Comparison of ENCODE assay signal across 1 cellular context in the genomic region with DNA sequence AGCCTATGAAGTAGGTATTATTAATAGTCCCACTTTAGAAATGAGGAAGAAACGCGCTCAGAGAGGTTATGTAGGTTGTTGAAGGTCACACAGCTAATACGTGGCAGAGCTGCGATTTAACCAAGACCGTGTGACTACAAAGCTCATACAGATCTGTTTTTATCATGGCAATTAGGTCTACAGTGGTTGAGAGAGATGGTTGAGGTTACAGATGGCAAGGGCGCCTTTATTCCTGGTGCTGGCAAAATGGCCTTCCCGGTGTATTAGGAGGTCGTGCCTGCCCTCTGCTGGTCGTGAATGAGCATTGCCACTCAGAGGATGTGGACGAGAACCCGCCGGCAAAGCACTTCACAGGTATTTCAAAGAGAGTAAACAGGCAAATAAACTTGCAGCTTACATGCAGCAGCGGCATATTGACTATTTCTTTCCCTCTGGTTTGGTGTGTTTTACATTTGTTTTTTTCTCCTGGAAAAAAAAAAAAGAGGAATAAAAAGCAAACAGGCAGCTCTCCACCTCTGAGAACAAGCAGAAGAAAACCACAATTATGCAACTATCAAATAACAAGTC.
A peak's percentile ranks its signal among the peaks of the same experiment; 100 is the strongest.
TF ChIP-seq lines count a peak whose summit lies in the region.

No MANE protein-coding gene starts in this region.

TF ChIP-seq in HEK293, 187 proteins besides CTCF, POLR2A, EP300 and RAD21 (continued from another document and continues in another):
- TF ChIP-seq, protein P1, sequence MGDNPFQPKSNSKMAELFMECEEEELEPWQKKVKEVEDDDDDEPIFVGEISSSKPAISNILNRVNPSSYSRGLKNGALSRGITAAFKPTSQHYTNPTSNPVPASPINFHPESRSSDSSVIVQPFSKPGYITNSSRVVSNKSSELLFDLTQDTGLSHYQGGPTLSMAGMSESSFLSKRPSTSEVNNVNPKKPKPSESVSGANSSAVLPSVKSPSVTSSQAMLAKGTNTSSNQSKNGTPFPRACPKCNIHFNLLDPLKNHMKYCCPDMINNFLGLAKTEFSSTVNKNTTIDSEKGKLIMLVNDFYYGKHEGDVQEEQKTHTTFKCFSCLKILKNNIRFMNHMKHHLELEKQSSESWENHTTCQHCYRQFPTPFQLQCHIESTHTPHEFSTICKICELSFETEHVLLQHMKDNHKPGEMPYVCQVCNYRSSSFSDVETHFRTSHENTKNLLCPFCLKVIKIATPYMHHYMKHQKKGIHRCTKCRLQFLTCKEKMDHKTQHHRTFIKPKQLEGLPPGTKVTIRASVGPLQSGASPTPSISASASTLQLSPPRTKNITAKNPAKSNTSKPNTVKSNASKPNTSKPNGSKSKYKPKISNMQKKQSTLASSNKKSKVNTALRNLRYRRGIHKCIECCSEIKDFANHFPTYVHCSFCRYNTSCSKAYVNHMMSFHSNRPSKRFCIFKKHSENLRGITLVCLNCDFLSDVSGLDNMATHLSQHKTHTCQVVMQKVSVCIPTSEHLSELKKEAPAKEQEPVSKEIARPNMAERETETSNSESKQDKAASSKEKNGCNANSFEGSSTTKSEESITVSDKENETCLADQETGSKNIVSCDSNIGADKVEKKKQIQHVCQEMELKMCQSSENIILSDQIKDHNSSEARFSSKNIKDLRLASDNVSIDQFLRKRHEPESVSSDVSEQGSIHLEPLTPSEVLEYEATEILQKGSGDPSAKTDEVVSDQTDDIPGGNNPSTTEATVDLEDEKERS (tag by site-specific recombination; IDR thresholded peaks at IDR 0.05) = 0 out of 2 replicates have a peak, but pooled peaks have one; percentile 72
- TF ChIP-seq ZNF121 (tag by site-specific recombination; IDR thresholded peaks at IDR 0.05) = no peak
- TF ChIP-seq, protein P2, sequence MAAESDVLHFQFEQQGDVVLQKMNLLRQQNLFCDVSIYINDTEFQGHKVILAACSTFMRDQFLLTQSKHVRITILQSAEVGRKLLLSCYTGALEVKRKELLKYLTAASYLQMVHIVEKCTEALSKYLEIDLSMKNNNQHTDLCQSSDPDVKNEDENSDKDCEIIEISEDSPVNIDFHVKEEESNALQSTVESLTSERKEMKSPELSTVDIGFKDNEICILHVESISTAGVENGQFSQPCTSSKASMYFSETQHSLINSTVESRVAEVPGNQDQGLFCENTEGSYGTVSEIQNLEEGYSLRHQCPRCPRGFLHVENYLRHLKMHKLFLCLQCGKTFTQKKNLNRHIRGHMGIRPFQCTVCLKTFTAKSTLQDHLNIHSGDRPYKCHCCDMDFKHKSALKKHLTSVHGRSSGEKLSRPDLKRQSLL (tag by site-specific recombination; IDR thresholded peaks at IDR 0.05) = no peak
- TF ChIP-seq, protein P3, sequence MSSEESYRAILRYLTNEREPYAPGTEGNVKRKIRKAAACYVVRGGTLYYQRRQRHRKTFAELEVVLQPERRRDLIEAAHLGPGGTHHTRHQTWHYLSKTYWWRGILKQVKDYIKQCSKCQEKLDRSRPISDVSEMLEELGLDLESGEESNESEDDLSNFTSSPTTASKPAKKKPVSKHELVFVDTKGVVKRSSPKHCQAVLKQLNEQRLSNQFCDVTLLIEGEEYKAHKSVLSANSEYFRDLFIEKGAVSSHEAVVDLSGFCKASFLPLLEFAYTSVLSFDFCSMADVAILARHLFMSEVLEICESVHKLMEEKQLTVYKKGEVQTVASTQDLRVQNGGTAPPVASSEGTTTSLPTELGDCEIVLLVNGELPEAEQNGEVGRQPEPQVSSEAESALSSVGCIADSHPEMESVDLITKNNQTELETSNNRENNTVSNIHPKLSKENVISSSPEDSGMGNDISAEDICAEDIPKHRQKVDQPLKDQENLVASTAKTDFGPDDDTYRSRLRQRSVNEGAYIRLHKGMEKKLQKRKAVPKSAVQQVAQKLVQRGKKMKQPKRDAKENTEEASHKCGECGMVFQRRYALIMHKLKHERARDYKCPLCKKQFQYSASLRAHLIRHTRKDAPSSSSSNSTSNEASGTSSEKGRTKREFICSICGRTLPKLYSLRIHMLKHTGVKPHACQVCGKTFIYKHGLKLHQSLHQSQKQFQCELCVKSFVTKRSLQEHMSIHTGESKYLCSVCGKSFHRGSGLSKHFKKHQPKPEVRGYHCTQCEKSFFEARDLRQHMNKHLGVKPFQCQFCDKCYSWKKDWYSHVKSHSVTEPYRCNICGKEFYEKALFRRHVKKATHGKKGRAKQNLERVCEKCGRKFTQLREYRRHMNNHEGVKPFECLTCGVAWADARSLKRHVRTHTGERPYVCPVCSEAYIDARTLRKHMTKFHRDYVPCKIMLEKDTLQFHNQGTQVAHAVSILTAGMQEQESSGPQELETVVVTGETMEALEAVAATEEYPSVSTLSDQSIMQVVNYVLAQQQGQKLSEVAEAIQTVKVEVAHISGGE (tag by site-specific recombination; conservative IDR thresholded peaks at IDR 0.05; ENCODE audit: low read depth) = no peak
- no peak for TF ChIP-seq ZNF621 (tag by site-specific recombination; IDR thresholded peaks at IDR 0.05)
- no peak for TF ChIP-seq ZNF426 (tag by site-specific recombination; IDR thresholded peaks at IDR 0.05)
- TF ChIP-seq, protein P4, sequence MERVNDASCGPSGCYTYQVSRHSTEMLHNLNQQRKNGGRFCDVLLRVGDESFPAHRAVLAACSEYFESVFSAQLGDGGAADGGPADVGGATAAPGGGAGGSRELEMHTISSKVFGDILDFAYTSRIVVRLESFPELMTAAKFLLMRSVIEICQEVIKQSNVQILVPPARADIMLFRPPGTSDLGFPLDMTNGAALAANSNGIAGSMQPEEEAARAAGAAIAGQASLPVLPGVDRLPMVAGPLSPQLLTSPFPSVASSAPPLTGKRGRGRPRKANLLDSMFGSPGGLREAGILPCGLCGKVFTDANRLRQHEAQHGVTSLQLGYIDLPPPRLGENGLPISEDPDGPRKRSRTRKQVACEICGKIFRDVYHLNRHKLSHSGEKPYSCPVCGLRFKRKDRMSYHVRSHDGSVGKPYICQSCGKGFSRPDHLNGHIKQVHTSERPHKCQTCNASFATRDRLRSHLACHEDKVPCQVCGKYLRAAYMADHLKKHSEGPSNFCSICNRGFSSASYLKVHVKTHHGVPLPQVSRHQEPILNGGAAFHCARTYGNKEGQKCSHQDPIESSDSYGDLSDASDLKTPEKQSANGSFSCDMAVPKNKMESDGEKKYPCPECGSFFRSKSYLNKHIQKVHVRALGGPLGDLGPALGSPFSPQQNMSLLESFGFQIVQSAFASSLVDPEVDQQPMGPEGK (tag by site-specific recombination; IDR thresholded peaks at IDR 0.05) = no peak
- TF ChIP-seq, protein P5, sequence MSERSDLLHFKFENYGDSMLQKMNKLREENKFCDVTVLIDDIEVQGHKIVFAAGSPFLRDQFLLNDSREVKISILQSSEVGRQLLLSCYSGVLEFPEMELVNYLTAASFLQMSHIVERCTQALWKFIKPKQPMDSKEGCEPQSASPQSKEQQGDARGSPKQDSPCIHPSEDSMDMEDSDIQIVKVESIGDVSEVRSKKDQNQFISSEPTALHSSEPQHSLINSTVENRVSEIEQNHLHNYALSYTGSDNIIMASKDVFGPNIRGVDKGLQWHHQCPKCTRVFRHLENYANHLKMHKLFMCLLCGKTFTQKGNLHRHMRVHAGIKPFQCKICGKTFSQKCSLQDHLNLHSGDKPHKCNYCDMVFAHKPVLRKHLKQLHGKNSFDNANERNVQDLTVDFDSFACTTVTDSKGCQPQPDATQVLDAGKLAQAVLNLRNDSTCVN (tag by site-specific recombination; optimal IDR thresholded peaks at IDR 0.05) = peak; percentile 14
- TF ChIP-seq ZNF521 (tag by site-specific recombination; IDR thresholded peaks at IDR 0.05) = no peak
- no peak for TF ChIP-seq ZNF354C (tag by site-specific recombination; IDR thresholded peaks at IDR 0.05; ENCODE audit: borderline replicate concordance, low read depth)
- no peak for TF ChIP-seq ZNF302 (tag by site-specific recombination; IDR thresholded peaks at IDR 0.05; ENCODE audit: low read depth)
- TF ChIP-seq, protein P6, sequence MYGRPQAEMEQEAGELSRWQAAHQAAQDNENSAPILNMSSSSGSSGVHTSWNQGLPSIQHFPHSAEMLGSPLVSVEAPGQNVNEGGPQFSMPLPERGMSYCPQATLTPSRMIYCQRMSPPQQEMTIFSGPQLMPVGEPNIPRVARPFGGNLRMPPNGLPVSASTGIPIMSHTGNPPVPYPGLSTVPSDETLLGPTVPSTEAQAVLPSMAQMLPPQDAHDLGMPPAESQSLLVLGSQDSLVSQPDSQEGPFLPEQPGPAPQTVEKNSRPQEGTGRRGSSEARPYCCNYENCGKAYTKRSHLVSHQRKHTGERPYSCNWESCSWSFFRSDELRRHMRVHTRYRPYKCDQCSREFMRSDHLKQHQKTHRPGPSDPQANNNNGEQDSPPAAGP (tag by site-specific recombination; IDR thresholded peaks at IDR 0.05) = no peak
- TF ChIP-seq ZBTB1 (tag by site-specific recombination; IDR thresholded peaks at IDR 0.05) = no peak
- no peak for TF ChIP-seq ZNF138 (tag by site-specific recombination; IDR thresholded peaks at IDR 0.05; ENCODE audit: borderline replicate concordance)
- TF ChIP-seq ZNF169 (tag by site-specific recombination; IDR thresholded peaks at IDR 0.05) = no peak
- TF ChIP-seq, protein P7, sequence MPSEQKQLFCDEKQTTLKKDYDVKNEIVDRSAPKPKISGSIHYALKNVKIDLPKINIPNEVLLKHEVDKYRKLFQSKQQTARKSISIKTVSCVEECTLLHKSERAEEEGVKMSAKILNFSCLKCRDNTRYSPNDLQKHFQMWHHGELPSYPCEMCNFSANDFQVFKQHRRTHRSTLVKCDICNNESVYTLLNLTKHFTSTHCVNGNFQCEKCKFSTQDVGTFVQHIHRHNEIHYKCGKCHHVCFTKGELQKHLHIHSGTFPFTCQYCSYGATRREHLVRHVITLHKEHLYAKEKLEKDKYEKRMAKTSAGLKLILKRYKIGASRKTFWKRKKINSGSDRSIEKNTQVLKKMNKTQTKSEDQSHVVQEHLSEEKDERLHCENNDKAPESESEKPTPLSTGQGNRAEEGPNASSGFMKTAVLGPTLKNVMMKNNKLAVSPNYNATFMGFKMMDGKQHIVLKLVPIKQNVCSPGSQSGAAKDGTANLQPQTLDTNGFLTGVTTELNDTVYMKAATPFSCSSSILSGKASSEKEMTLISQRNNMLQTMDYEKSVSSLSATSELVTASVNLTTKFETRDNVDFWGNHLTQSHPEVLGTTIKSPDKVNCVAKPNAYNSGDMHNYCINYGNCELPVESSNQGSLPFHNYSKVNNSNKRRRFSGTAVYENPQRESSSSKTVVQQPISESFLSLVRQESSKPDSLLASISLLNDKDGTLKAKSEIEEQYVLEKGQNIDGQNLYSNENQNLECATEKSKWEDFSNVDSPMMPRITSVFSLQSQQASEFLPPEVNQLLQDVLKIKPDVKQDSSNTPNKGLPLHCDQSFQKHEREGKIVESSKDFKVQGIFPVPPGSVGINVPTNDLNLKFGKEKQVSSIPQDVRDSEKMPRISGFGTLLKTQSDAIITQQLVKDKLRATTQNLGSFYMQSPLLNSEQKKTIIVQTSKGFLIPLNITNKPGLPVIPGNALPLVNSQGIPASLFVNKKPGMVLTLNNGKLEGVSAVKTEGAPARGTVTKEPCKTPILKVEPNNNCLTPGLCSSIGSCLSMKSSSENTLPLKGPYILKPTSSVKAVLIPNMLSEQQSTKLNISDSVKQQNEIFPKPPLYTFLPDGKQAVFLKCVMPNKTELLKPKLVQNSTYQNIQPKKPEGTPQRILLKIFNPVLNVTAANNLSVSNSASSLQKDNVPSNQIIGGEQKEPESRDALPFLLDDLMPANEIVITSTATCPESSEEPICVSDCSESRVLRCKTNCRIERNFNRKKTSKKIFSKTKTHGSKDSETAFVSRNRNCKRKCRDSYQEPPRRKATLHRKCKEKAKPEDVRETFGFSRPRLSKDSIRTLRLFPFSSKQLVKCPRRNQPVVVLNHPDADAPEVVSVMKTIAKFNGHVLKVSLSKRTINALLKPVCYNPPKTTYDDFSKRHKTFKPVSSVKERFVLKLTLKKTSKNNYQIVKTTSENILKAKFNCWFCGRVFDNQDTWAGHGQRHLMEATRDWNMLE (tag by site-specific recombination; conservative IDR thresholded peaks at IDR 0.05; ENCODE audit: low read depth) = no peak
- TF ChIP-seq ZNF571 (tag by site-specific recombination; IDR thresholded peaks at IDR 0.05) = no peak
- no peak for TF ChIP-seq SALL2 (tag by site-specific recombination; IDR thresholded peaks at IDR 0.05; ENCODE audit: borderline replicate concordance)
- 0 out of 2 replicates have a peak, but pooled peaks have one; percentile 13 for TF ChIP-seq ZNF664 (tag by site-specific recombination; IDR thresholded peaks at IDR 0.05)
- TF ChIP-seq, protein P8, sequence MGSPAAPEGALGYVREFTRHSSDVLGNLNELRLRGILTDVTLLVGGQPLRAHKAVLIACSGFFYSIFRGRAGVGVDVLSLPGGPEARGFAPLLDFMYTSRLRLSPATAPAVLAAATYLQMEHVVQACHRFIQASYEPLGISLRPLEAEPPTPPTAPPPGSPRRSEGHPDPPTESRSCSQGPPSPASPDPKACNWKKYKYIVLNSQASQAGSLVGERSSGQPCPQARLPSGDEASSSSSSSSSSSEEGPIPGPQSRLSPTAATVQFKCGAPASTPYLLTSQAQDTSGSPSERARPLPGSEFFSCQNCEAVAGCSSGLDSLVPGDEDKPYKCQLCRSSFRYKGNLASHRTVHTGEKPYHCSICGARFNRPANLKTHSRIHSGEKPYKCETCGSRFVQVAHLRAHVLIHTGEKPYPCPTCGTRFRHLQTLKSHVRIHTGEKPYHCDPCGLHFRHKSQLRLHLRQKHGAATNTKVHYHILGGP (tag by site-specific recombination; IDR thresholded peaks at IDR 0.05) = no peak
- TF ChIP-seq IKZF3 (tag by site-specific recombination; IDR thresholded peaks at IDR 0.05) = no peak
- TF ChIP-seq ZNF174 (tag by site-specific recombination; IDR thresholded peaks at IDR 0.05) = no peak
- no peak for TF ChIP-seq ZFHX2 (tag by site-specific recombination; conservative IDR thresholded peaks at IDR 0.05)
- TF ChIP-seq ZNF791 (tag by site-specific recombination; IDR thresholded peaks at IDR 0.05) = no peak
- TF ChIP-seq, protein P9, sequence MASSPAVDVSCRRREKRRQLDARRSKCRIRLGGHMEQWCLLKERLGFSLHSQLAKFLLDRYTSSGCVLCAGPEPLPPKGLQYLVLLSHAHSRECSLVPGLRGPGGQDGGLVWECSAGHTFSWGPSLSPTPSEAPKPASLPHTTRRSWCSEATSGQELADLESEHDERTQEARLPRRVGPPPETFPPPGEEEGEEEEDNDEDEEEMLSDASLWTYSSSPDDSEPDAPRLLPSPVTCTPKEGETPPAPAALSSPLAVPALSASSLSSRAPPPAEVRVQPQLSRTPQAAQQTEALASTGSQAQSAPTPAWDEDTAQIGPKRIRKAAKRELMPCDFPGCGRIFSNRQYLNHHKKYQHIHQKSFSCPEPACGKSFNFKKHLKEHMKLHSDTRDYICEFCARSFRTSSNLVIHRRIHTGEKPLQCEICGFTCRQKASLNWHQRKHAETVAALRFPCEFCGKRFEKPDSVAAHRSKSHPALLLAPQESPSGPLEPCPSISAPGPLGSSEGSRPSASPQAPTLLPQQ (tag by site-specific recombination; IDR thresholded peaks at IDR 0.05) = peak; percentile 40; the same call in 1 of the 2 replicates
- no peak for TF ChIP-seq TRIM28 (IDR thresholded peaks at IDR 0.05; ENCODE audit: borderline replicate concordance, low read length)
- peak; percentile 80; the same call in 1 of the 2 replicates for TF ChIP-seq ZNF660 (tag by site-specific recombination; IDR thresholded peaks at IDR 0.05)
- no peak for TF ChIP-seq ZNF670 (tag by site-specific recombination; IDR thresholded peaks at IDR 0.05; ENCODE audit: low read depth)
- no peak for TF ChIP-seq ZNF324 (tag by site-specific recombination; IDR thresholded peaks at IDR 0.05)
- TF ChIP-seq ZNF16 (tag by site-specific recombination; IDR thresholded peaks at IDR 0.05; ENCODE audit: low read depth) = no peak
- no peak for TF ChIP-seq ZNF837 (tag by site-specific recombination; IDR thresholded peaks at IDR 0.05)
- no peak for TF ChIP-seq ZNF776 (tag by site-specific recombination; IDR thresholded peaks at IDR 0.05; ENCODE audit: borderline replicate concordance)
- no peak for TF ChIP-seq ZNF157 (tag by site-specific recombination; IDR thresholded peaks at IDR 0.05)
